Comparison of ENCODE assay signal across 2 cellular contexts in the genomic region with DNA sequence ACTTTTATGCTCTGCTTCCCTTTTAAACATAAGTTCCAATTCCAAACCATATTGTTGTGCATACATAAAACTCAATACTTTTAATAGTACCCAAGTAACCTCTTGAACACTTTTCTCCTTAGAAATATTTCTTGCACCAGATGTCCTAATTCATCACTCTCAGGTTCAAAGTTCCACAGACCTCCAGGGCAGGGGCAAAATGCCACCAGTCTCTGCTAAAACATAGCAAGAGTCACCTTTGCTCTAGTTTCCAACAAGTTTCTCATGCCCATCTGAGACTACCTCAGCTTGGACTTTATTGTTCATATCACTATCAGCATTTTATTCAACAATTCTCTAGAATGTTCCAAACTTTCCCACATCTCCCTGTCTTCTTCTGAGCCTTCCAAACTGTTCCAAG.
TF ChIP-seq lines count a peak whose summit lies in the region.

No MANE protein-coding gene starts in this region.

TF ChIP-seq in liver, 16 proteins besides CTCF, POLR2A, EP300 and RAD21:
- peak; percentile 59 to 67 for TF ChIP-seq RXRA (IDR thresholded peaks at IDR 0.05)
- peak in 1 of 2 donors; percentile 35 for TF ChIP-seq JUND (IDR thresholded peaks at IDR 0.05)
- TF ChIP-seq FOXA2 (IDR thresholded peaks at IDR 0.05): no peak
- TF ChIP-seq, protein P1, sequence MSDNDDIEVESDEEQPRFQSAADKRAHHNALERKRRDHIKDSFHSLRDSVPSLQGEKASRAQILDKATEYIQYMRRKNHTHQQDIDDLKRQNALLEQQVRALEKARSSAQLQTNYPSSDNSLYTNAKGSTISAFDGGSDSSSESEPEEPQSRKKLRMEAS (IDR thresholded peaks at IDR 0.05): no peak
- TF ChIP-seq, protein P2, sequence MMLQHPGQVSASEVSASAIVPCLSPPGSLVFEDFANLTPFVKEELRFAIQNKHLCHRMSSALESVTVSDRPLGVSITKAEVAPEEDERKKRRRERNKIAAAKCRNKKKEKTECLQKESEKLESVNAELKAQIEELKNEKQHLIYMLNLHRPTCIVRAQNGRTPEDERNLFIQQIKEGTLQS (IDR thresholded peaks at IDR 0.05): no peak
- no peak for TF ChIP-seq NR2F2 (IDR thresholded peaks at IDR 0.05)
- TF ChIP-seq TAF1 (conservative IDR thresholded peaks at IDR 0.05): no peak
- TF ChIP-seq YY1 (IDR thresholded peaks at IDR 0.05): peak; percentile 13
- TF ChIP-seq, protein P3, sequence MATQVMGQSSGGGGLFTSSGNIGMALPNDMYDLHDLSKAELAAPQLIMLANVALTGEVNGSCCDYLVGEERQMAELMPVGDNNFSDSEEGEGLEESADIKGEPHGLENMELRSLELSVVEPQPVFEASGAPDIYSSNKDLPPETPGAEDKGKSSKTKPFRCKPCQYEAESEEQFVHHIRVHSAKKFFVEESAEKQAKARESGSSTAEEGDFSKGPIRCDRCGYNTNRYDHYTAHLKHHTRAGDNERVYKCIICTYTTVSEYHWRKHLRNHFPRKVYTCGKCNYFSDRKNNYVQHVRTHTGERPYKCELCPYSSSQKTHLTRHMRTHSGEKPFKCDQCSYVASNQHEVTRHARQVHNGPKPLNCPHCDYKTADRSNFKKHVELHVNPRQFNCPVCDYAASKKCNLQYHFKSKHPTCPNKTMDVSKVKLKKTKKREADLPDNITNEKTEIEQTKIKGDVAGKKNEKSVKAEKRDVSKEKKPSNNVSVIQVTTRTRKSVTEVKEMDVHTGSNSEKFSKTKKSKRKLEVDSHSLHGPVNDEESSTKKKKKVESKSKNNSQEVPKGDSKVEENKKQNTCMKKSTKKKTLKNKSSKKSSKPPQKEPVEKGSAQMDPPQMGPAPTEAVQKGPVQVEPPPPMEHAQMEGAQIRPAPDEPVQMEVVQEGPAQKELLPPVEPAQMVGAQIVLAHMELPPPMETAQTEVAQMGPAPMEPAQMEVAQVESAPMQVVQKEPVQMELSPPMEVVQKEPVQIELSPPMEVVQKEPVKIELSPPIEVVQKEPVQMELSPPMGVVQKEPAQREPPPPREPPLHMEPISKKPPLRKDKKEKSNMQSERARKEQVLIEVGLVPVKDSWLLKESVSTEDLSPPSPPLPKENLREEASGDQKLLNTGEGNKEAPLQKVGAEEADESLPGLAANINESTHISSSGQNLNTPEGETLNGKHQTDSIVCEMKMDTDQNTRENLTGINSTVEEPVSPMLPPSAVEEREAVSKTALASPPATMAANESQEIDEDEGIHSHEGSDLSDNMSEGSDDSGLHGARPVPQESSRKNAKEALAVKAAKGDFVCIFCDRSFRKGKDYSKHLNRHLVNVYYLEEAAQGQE (IDR thresholded peaks at IDR 0.05): no peak
- TF ChIP-seq GABPA (IDR thresholded peaks at IDR 0.05 in 1 of 2, conservative IDR thresholded peaks at IDR 0.05 in 1 of 2): no peak
- TF ChIP-seq EGR1 (IDR thresholded peaks at IDR 0.05; ENCODE audit: low read depth in 2 of 2): no peak
- peak; percentile 39 for TF ChIP-seq SP1 (IDR thresholded peaks at IDR 0.05)
- peak; percentile 18 for TF ChIP-seq HNF4G (IDR thresholded peaks at IDR 0.05)
- peak; percentile 65 to 77 for TF ChIP-seq HNF4A (conservative IDR thresholded peaks at IDR 0.05)
- TF ChIP-seq FOXA1 (IDR thresholded peaks at IDR 0.05): no peak
- TF ChIP-seq, protein P4, sequence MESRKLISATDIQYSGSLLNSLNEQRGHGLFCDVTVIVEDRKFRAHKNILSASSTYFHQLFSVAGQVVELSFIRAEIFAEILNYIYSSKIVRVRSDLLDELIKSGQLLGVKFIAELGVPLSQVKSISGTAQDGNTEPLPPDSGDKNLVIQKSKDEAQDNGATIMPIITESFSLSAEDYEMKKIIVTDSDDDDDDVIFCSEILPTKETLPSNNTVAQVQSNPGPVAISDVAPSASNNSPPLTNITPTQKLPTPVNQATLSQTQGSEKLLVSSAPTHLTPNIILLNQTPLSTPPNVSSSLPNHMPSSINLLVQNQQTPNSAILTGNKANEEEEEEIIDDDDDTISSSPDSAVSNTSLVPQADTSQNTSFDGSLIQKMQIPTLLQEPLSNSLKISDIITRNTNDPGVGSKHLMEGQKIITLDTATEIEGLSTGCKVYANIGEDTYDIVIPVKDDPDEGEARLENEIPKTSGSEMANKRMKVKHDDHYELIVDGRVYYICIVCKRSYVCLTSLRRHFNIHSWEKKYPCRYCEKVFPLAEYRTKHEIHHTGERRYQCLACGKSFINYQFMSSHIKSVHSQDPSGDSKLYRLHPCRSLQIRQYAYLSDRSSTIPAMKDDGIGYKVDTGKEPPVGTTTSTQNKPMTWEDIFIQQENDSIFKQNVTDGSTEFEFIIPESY (IDR thresholded peaks at IDR 0.05): peak; percentile 18
TF ChIP-seq in liver: peak in this region for 7.

TF ChIP-seq in HepG2, 621 proteins besides CTCF, POLR2A, EP300 and RAD21:
- no peak for TF ChIP-seq CCDC6 (CRISPR knock-in tag; IDR thresholded peaks at IDR 0.05)
- no peak for TF ChIP-seq ZNF841 (CRISPR knock-in tag; IDR thresholded peaks at IDR 0.05; ENCODE audit: borderline replicate concordance)
- TF ChIP-seq NCOA2 (CRISPR knock-in tag; IDR thresholded peaks at IDR 0.05): no peak
- TF ChIP-seq, protein P5, sequence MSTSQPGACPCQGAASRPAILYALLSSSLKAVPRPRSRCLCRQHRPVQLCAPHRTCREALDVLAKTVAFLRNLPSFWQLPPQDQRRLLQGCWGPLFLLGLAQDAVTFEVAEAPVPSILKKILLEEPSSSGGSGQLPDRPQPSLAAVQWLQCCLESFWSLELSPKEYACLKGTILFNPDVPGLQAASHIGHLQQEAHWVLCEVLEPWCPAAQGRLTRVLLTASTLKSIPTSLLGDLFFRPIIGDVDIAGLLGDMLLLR (CRISPR knock-in tag; IDR thresholded peaks at IDR 0.05): no peak
- TF ChIP-seq RFXAP (CRISPR knock-in tag; IDR thresholded peaks at IDR 0.05; ENCODE audit: borderline replicate concordance): no peak
- TF ChIP-seq, protein P6, sequence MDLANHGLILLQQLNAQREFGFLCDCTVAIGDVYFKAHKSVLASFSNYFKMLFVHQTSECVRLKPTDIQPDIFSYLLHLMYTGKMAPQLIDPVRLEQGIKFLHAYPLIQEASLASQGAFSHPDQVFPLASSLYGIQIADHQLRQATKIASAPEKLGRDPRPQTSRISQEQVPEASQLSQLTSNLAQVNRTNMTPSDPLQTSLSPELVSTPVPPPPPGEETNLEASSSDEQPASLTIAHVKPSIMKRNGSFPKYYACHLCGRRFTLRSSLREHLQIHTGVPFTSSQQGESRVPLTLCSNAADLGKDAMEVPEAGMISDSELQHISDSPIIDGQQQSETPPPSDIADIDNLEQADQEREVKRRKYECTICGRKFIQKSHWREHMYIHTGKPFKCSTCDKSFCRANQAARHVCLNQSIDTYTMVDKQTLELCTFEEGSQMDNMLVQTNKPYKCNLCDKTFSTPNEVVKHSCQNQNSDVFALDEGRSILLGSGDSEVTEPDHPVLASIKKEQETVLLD (CRISPR knock-in tag; IDR thresholded peaks at IDR 0.05; ENCODE audit: low read depth): no peak
- no peak for TF ChIP-seq REXO4 (CRISPR knock-in tag; IDR thresholded peaks at IDR 0.05; ENCODE audit: borderline replicate concordance)
- TF ChIP-seq, protein P7, sequence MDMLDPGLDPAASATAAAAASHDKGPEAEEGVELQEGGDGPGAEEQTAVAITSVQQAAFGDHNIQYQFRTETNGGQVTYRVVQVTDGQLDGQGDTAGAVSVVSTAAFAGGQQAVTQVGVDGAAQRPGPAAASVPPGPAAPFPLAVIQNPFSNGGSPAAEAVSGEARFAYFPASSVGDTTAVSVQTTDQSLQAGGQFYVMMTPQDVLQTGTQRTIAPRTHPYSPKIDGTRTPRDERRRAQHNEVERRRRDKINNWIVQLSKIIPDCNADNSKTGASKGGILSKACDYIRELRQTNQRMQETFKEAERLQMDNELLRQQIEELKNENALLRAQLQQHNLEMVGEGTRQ (IDR thresholded peaks at IDR 0.05; ENCODE audit: low read depth, low read length): no peak
- TF ChIP-seq, protein P7 (CRISPR knock-in tag; IDR thresholded peaks at IDR 0.05; ENCODE audit: borderline replicate concordance): no peak
